Comparison of ENCODE assay signal across 9 cellular contexts in genomic region chr20:3222635-3223600, GRCh38. TPM values are rescaled to one million over a fixed set of nuclear protein-coding genes. Genes with fewer than 3 reads are reported as not detected.
DNase-seq lines count a peak whose midpoint lies in the region; ATAC-seq and TF ChIP-seq lines count a peak whose summit lies in the region.
"Had no signal": no experiment of that assay in that cellular context is flagged by ENCODE, and none has a peak within 500 bp of the region (broad histone marks: within the 10 kb centered on the region; RNA-seq: fewer than 3 reads in every experiment).

No MANE protein-coding gene starts in this region.

- no peak overlapping the region for H2AFZ ChIP-seq in mammary epithelial cell (ENCODE audit: low read depth, low read length)

- no peak for TF ChIP-seq POLR2A in breast epithelium (IDR thresholded peaks at IDR 0.05)

- H3K36me3 Mint-ChIP-seq in activated naive CD4-positive, alpha-beta T cell treated with anti-CD3 and anti-CD28 coated beads, Interleukin-2, amount 50 U/mL, for 24 hours = peaks cover 8% of the 10 kb centered on the region

- H3K79me2 ChIP-seq in mammary epithelial cell (ENCODE audit: insufficient read depth, low read length) = no peaks in the 10 kb centered on the region

- H3K4me3 ChIP-seq in breast epithelium (no peak overlapping the region), mammary epithelial cell (replicated peaks in 1 of 3; ENCODE audit: insufficient read depth in 1 of 3, low read depth in 2 of 3, low read length in 3 of 3) (no peak overlapping the region), skeletal muscle tissue (ENCODE audit: low read length in 3 of 3) (peak overlapping the region in 1 of 3 donors; percentile 29)
- H3K4me3 ChIP-seq: SK-N-MC had no signal

- H3K4me1 ChIP-seq in breast epithelium (peaks cover 0 to 4% of the 10 kb centered on the region in 2 donors), mammary epithelial cell (ENCODE audit: insufficient read depth, low read length) (peaks cover 16% of the 10 kb centered on the region), skeletal muscle tissue (ENCODE audit: control insufficient read depth in 3 of 3, insufficient read depth in 3 of 3, low read length in 3 of 3) (peaks cover 25 to 37% (median 31%) of the 10 kb centered on the region in 3 donors)

- dilution Hi-C loops in mammary epithelial cell (cut with HindIII; ENCODE audit: low sequenced_read_pairs) = no loop called here

- no peak overlapping the region for H3K4me3 Mint-ChIP-seq in activated naive CD4-positive, alpha-beta T cell treated with anti-CD3 and anti-CD28 coated beads, Interleukin-2, amount 50 U/mL, for 24 hours

- H3K27me3 ChIP-seq in breast epithelium (no peaks in the 10 kb centered on the region), mammary epithelial cell (ENCODE audit: insufficient read depth, low read length) (no peaks in the 10 kb centered on the region), skeletal muscle tissue (ENCODE audit: control insufficient read depth in 3 of 3, insufficient read depth in 3 of 3, low read length in 3 of 3) (no peaks in the 10 kb centered on the region)

- DNase-seq in breast epithelium (ENCODE audit: low spot score in 2 of 2) = peak; percentile 39 to 81
- DNase-seq in mammary epithelial cell = no peak
- DNase-seq in NCI-H187 (lab: John Stamatoyannopoulos, UW) = peak; percentile 91 to 96
- no peak for DNase-seq in putamen (ENCODE audit: low spot score)
- DNase-seq in HT-29 (ENCODE audit: low spot score) = no peak

- intact Hi-C loops in breast epithelium (cut with DNase I; ENCODE audit: low total_unique reads) = no loop called here
- intact Hi-C loops in mammary epithelial cell (cut with micrococcal nuclease) = no loop called here

- WGBS in mammary epithelial cell (ENCODE audit: low coverage, missing lambda C conversion rate) = 99% methylated on average over 22 of the region's 25 CpGs

- no peaks in the 10 kb centered on the region for H4K20me1 ChIP-seq in mammary epithelial cell (ENCODE audit: insufficient read depth, low read length)

- H3K9me3 ChIP-seq in breast epithelium = no peaks in the 10 kb centered on the region
- no peaks in the 10 kb centered on the region for H3K9me3 ChIP-seq in mammary epithelial cell (replicated peaks; ENCODE audit: insufficient read depth, low read length)
- no peaks in the 10 kb centered on the region for H3K9me3 ChIP-seq in skeletal muscle tissue (ENCODE audit: control insufficient read depth in 3 of 3, low read length in 3 of 3)

- in situ Hi-C loops in mammary epithelial cell (cut with MboI; ENCODE audit: low sequenced_read_pairs in 2 of 2) = no loop called here

- peak overlapping the region; percentile 51 for H3K27ac Mint-ChIP-seq in activated naive CD4-positive, alpha-beta T cell treated with anti-CD3 and anti-CD28 coated beads, Interleukin-2, amount 50 U/mL, for 24 hours

- peaks cover 23% of the 10 kb centered on the region for H3K4me1 Mint-ChIP-seq in activated naive CD4-positive, alpha-beta T cell treated with anti-CD3 and anti-CD28 coated beads, Interleukin-2, amount 50 U/mL, for 24 hours

- no TSS peak for BruUV-seq in mammary epithelial cell (replicated peaks; lab: Mats Ljungman, UMichigan)

- CTCF ChIA-PET in mammary epithelial cell (lab: Charles Lee; ENCODE audit: low non-redundant PET) = no interaction called here

- no peaks in the 10 kb centered on the region for H3K27me3 Mint-ChIP-seq in activated naive CD4-positive, alpha-beta T cell treated with anti-CD3 and anti-CD28 coated beads, Interleukin-2, amount 50 U/mL, for 24 hours

- ATAC-seq in GM18519 (IDR thresholded peaks at IDR 0.05; ENCODE audit: low FRiP score, unreplicated experiment) = no peak

- H3K4me2 ChIP-seq in mammary epithelial cell (ENCODE audit: insufficient read depth, low read depth, low read length) = no peak overlapping the region

- H3K9ac ChIP-seq in mammary epithelial cell (ENCODE audit: insufficient read depth, low read length) (no peak overlapping the region), skeletal muscle tissue (ENCODE audit: low read depth in 1 of 3, low read length in 3 of 3) (peak overlapping the region in 2 of 3 donors; percentile 64 to 66)

- TF ChIP-seq CTCF in breast epithelium (IDR thresholded peaks at IDR 0.05) = no peak
- no peak for TF ChIP-seq CTCF in mammary epithelial cell (conservative IDR thresholded peaks at IDR 0.05 in 1 of 2, IDR thresholded peaks at IDR 0.05 in 1 of 2; ENCODE audit: extremely low read depth in 1 of 2, insufficient read depth in 1 of 2, low read depth in 1 of 2, low read length in 2 of 2)

- H3K27ac ChIP-seq in breast epithelium (peak overlapping the region in 1 of 2 donors; percentile 45), mammary epithelial cell (ENCODE audit: insufficient read depth, low read depth, low read length) (no peak overlapping the region), skeletal muscle tissue (ENCODE audit: low read depth, low read length) (peak overlapping the region; percentile 67)
- H3K27ac ChIP-seq: SK-N-MC had no signal

- no peaks in the 10 kb centered on the region for H3K9me3 Mint-ChIP-seq in activated naive CD4-positive, alpha-beta T cell treated with anti-CD3 and anti-CD28 coated beads, Interleukin-2, amount 50 U/mL, for 24 hours

- no peaks in the 10 kb centered on the region for H3K36me3 ChIP-seq in breast epithelium
- H3K36me3 ChIP-seq in mammary epithelial cell (ENCODE audit: insufficient read depth, low read length) = peaks cover 8% of the 10 kb centered on the region
- peaks cover 5 to 14% (median 5%) of the 10 kb centered on the region in 3 donors for H3K36me3 ChIP-seq in skeletal muscle tissue (ENCODE audit: control insufficient read depth in 3 of 3, insufficient read depth in 3 of 3, low read length in 3 of 3)

RNA-seq across cellular contexts. Expression of gene ITPA, which starts 13.6 kb away (rescaled TPM):
- total RNA-seq in breast epithelium = 10 to 100 TPM; 35.2 to 43.6 (median 39.1) TPM
- 10 to 100 TPM; 29.2 to 68.7 TPM for total RNA-seq in mammary epithelial cell
- polyA plus RNA-seq in mammary epithelial cell = 37.5 TPM
- polyA minus RNA-seq in mammary epithelial cell = 19.0 TPM
- 42.8 TPM for total RNA-seq in skeletal muscle tissue
- total RNA-seq in HT-29 (2014; rRNA removed; shearing (Covaris generic)) = 132 and 133 TPM in 2 replicates

RNA-seq across cellular contexts. Expression of gene SLC4A11, which starts 16.1 kb away (rescaled TPM):
- total RNA-seq in breast epithelium = 1 to 10 TPM in 2 of 3 donors, under 1 TPM in 1; 0.48 to 4.9 (median 3.1) TPM
- total RNA-seq in mammary epithelial cell = 10 to 100 TPM in 1 of 2 donors, 1 to 10 TPM in 1; 6.7 to 20.1 TPM
- 6.9 TPM for polyA plus RNA-seq in mammary epithelial cell
- polyA minus RNA-seq in mammary epithelial cell = 30.6 TPM
- under 0.01 TPM for total RNA-seq in skeletal muscle tissue
- total RNA-seq in HT-29 (2014; rRNA removed; shearing (Covaris generic)) = 1.3 and 1.8 TPM in 2 replicates

RNA-seq across cellular contexts. Expression of gene DDRGK1, which starts 18.4 kb away (rescaled TPM):
- total RNA-seq in breast epithelium = 10 to 100 TPM; 87.1 to 91.8 (median 89.8) TPM
- total RNA-seq in mammary epithelial cell = 10 to 100 TPM; 25.2 to 59.1 TPM
- polyA plus RNA-seq in mammary epithelial cell = 35.7 TPM
- polyA minus RNA-seq in mammary epithelial cell = 39.0 TPM
- 20.4 TPM for total RNA-seq in skeletal muscle tissue
- total RNA-seq in HT-29 (2014; rRNA removed; shearing (Covaris generic)) = 45.8 and 55.5 TPM in 2 replicates

RNA-seq across cellular contexts. Expression of gene LZTS3, which starts 49.6 kb away (rescaled TPM):
- total RNA-seq in breast epithelium (10 to 100 TPM in 2 of 3 donors, 1 to 10 TPM in 1; 9.3 to 12.1 (median 11.3) TPM), mammary epithelial cell (10 to 100 TPM in 1 of 2 donors, 1 to 10 TPM in 1; 7.7 to 16.3 TPM), skeletal muscle tissue (1.6 TPM)
- 2.6 TPM for polyA plus RNA-seq in mammary epithelial cell
- 3.3 TPM for polyA minus RNA-seq in mammary epithelial cell
- 6.5 and 6.6 TPM in 2 replicates for total RNA-seq in HT-29 (2014; rRNA removed; shearing (Covaris generic))

Comparison
In these comparisons a context has a peak if more than half of its experiments do, and no peak if none do; other contexts are left out.
1. DNase-seq: peak in breast epithelium (2 of 2) and NCI-H187 (2 of 2); none in mammary epithelial cell (single experiment), putamen (single experiment) and HT-29 (single experiment).